In the genomic region with DNA sequence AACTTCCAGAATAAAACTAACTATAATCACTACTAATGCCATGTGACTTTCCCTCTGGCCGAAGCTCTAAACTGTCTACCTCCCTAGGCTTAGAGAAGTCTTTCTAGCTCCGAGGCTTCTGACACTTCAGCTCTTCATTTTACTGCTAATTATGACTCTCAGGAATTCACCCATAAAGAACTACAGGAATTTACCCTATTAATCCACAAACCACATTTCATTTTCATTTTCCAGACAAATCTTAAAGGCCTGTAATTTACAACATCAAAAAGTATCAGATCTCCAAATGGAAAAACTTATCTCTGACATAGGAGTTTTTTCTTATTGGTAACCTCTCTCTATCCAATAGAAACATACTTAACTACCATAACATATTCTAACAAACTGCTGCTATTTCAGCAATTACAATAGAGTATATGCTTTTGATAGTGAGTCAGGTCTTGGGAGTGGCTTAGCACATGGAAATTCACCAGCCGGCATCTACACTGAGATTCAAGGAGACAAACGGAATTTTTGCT, we compare ENCODE assay signal across 12 cellular contexts. TPM values are rescaled to one million over a fixed set of nuclear protein-coding genes. Genes with fewer than 3 reads are reported as not detected.
DNase-seq lines count a peak whose midpoint lies in the region; ATAC-seq, FAIRE-seq and TF ChIP-seq lines count a peak whose summit lies in the region.
"Had no signal": no experiment of that assay in that cellular context is flagged by ENCODE, and none has a peak within 500 bp of the region (broad histone marks: within the 10 kb centered on the region; RNA-seq: fewer than 3 reads in every experiment).

No MANE protein-coding gene starts in this region.

- peak overlapping the region; percentile 64 for H3K4me2 ChIP-seq in A549
- H3K4me2 ChIP-seq: BLaER1, GM23338 had no signal

- 30% methylated on average over 4 of the region's 4 CpGs for WGBS in A549 (ENCODE audit: missing lambda C conversion rate)

- H3K27ac Mint-ChIP-seq in memory B cell = peak overlapping the region; percentile 48
- H3K27ac Mint-ChIP-seq: GM23338 had no signal

- no peak for TF ChIP-seq POLR2A in A549 (IDR thresholded peaks at IDR 0.05; ENCODE audit: low read length)

- DNase-seq in A549 (ENCODE audit: low read depth in 1 of 2, low spot score in 1 of 2) (peak in 1 of 2 experiments; percentile 29), LHCN-M2 (ENCODE audit: low read depth) (peak; percentile 66), bronchial epithelial cell (ENCODE audit: low read depth) (peak; percentile 73), memory B cell (ENCODE audit: low spot score in 2 of 2) (no peak), COR-L47 (lab: John Stamatoyannopoulos, UW) (no peak)
- DNase-seq in effector CD4-positive, alpha-beta T cell = no peak
- DNase-seq: cerebellar nuclear complex, NCI-H2029 treated with DMSO at 0.1 percent for 48 hours had no signal

- no peak for TF ChIP-seq RAD21 in A549 (conservative IDR thresholded peaks at IDR 0.05 in 1 of 2, IDR thresholded peaks at IDR 0.05 in 1 of 2)

- H3K36me3 Mint-ChIP-seq in memory B cell = peaks cover 2% of the 10 kb centered on the region

- no peaks in the 10 kb centered on the region for H3K27me3 ChIP-seq in bronchial epithelial cell (ENCODE audit: control insufficient read depth, insufficient read depth, low read length)
- H3K27me3 ChIP-seq: BLaER1 had no signal

- H3K9me3 Mint-ChIP-seq in memory B cell = no peaks in the 10 kb centered on the region
- H3K9me3 Mint-ChIP-seq: GM23338 had no signal

- peak; percentile 59 to 70; a peak in 5 of 6 replicates for ATAC-seq in A549
- no peak for ATAC-seq in memory B cell (ENCODE audit: low read depth)
- no peak for ATAC-seq in HG02623 (IDR thresholded peaks at IDR 0.05; ENCODE audit: unreplicated experiment)
- no peak for ATAC-seq in GM18502 (IDR thresholded peaks at IDR 0.05; ENCODE audit: poor library complexity, unreplicated experiment)
- ATAC-seq: GM23338 had no signal

- FAIRE-seq in A549 (lab: Jason Lieb, UNC) (no peak), bronchial epithelial cell (lab: Jason Lieb, UNC) (no peak)

- CTCF ChIA-PET in A549 (lab: Yijun Ruan, JAX) = no interaction called here

- H3K27ac ChIP-seq in A549 = peak overlapping the region; percentile 49 to 79
- H3K27ac ChIP-seq: BLaER1 had no signal

- no peak for TF ChIP-seq EP300 in A549 (IDR thresholded peaks at IDR 0.05)

- no peaks in the 10 kb centered on the region for H3K27me3 Mint-ChIP-seq in memory B cell

- POLR2A ChIA-PET in A549 (lab: Yijun Ruan, JAX) = no interaction called here

- H3K36me3 ChIP-seq in bronchial epithelial cell (ENCODE audit: control insufficient read depth, insufficient read depth, low read length) = no peaks in the 10 kb centered on the region
- H3K36me3 ChIP-seq: BLaER1 had no signal

- TF ChIP-seq CTCF in A549 (IDR thresholded peaks at IDR 0.05) (no peak), bronchial epithelial cell (IDR thresholded peaks at IDR 0.05; ENCODE audit: insufficient read depth, low read length, severe bottlenecking) (no peak)

- H3K9me3 ChIP-seq in A549 = no peaks in the 10 kb centered on the region
- H3K9me3 ChIP-seq: BLaER1 had no signal

- H3K4me3 ChIP-seq in A549 (no peak overlapping the region), bronchial epithelial cell (ENCODE audit: low read depth, low read length) (no peak overlapping the region)
- H3K4me3 ChIP-seq: BLaER1, GM23338 had no signal

- H3K4me1 Mint-ChIP-seq in memory B cell = peaks cover 32% of the 10 kb centered on the region

- peaks cover 88% of the 10 kb centered on the region for H3K4me1 ChIP-seq in A549

- H3K4me3 Mint-ChIP-seq in memory B cell = no peak overlapping the region
- H3K4me3 Mint-ChIP-seq: GM23338 had no signal

TF ChIP-seq in A549, 52 proteins besides CTCF, POLR2A, EP300 and RAD21:
- TF ChIP-seq ZC3H11A (IDR thresholded peaks at IDR 0.05) (no peak), HEYL (CRISPR knock-in tag; IDR thresholded peaks at IDR 0.05) (no peak), HOXB13 (CRISPR knock-in tag; IDR thresholded peaks at IDR 0.05; ENCODE audit: low read depth) (no peak), KDM5A (IDR thresholded peaks at IDR 0.05) (no peak), ZNF302 (CRISPR knock-in tag; IDR thresholded peaks at IDR 0.05) (no peak), ATOH8 (CRISPR knock-in tag; IDR thresholded peaks at IDR 0.05; ENCODE audit: low read depth) (no peak), FOSL2 (IDR thresholded peaks at IDR 0.05) (no peak), FOSL2 (CRISPR knock-in tag; IDR thresholded peaks at IDR 0.05) (no peak), KDM1A (IDR thresholded peaks at IDR 0.05; ENCODE audit: low read depth) (no peak), PBX3 (IDR thresholded peaks at IDR 0.05) (no peak), NFE2L2 (conservative IDR thresholded peaks at IDR 0.05; ENCODE audit: low read length) (no peak), FOSB (CRISPR knock-in tag; IDR thresholded peaks at IDR 0.05) (no peak), CHD2 (IDR thresholded peaks at IDR 0.05; ENCODE audit: low read length, partially characterized antibody) (no peak), EHMT2 (IDR thresholded peaks at IDR 0.05; ENCODE audit: low read depth) (no peak)
- TF ChIP-seq, protein P1, sequence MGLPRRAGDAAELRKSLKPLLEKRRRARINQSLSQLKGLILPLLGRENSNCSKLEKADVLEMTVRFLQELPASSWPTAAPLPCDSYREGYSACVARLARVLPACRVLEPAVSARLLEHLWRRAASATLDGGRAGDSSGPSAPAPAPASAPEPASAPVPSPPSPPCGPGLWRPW (IDR thresholded peaks at IDR 0.05) = no peak
TF ChIP-seq in A549: peak in this region for 0.

RNA-seq across cellular contexts. Expression of gene MRTFA, which starts 33.4 kb away (rescaled TPM):
- polyA plus RNA-seq in A549 (2011; rRNA removed) (6.8 and 12.8 TPM in 2 replicates), A549 (2017; fragmentation: RNase III; extraction: RNeasy Plus Mini Kit Qiagen cat#74134 plus additional on column Dnase treatment) (41.6 to 48.5 TPM (median 48.3 TPM) in 3 replicates)
- 10.8 and 13.9 TPM in 2 replicates for polyA plus RNA-seq in A549 (2012; cell fraction: cytosol; rRNA removed)
- 42.4 and 49.9 TPM in 2 replicates for polyA plus RNA-seq in A549 (2012; cell fraction: nucleus; rRNA removed)
- polyA minus RNA-seq in A549 (2011; rRNA and poly(A)+ RNA removed) = 52.3 and 59.4 TPM in 2 replicates
- total RNA-seq in LHCN-M2 (2014; rRNA removed) (26.6 and 50.1 TPM in 2 replicates), bronchial epithelial cell (23.9 and 25.3 TPM in 2 replicates)
- 18.0 TPM for polyA plus RNA-seq in LHCN-M2 (2012)

Comparison
In these comparisons a context has a peak if more than half of its experiments do, and no peak if none do; other contexts are left out.
1. ATAC-seq: peak in A549 (2 of 2); none in memory B cell (single experiment), HG02623 (single experiment) and GM18502 (single experiment).
2. DNase-seq: peak in LHCN-M2 (single experiment) and bronchial epithelial cell (single experiment); none in memory B cell (0 of 2), effector CD4-positive, alpha-beta T cell (single experiment) and COR-L47 (single experiment).